In genomic region chr1:85090225-85090624, GRCh38 we compare ENCODE assay signal across 15 cellular contexts. TPM values are rescaled to one million over a fixed set of nuclear protein-coding genes. Genes with fewer than 3 reads are reported as not detected.
DNase-seq lines count a peak whose midpoint lies in the region; ATAC-seq and TF ChIP-seq lines count a peak whose summit lies in the region.
"Had no signal": no experiment of that assay in that cellular context is flagged by ENCODE, and none has a peak within 500 bp of the region (broad histone marks: within the 10 kb centered on the region; RNA-seq: fewer than 3 reads in every experiment).

No MANE protein-coding gene starts in this region.

- H2AFZ ChIP-seq in mesenchymal stem cell (ENCODE audit: low read depth, low read length), result no peak overlapping the region

- no peaks in the 10 kb centered on the region for H3K36me3 Mint-ChIP-seq in activated CD4-positive, alpha-beta T cell treated with anti-CD3 and anti-CD28 coated beads for 36 hours (ENCODE audit: low read depth)
- H3K36me3 Mint-ChIP-seq in activated CD4-positive, alpha-beta T cell treated with anti-CD3 and anti-CD28 coated beads, Interleukin-2, amount 10 ng/mL, durations not matched to agents 7 days and 5 days (ENCODE audit: low read depth), result peaks cover 2% of the 10 kb centered on the region
- peaks cover 6% of the 10 kb centered on the region for H3K36me3 Mint-ChIP-seq in T-helper 17 cell (ENCODE audit: low read depth)
- peaks cover 0 to 7% (median 0%) of the 10 kb centered on the region in 5 donors for H3K36me3 Mint-ChIP-seq in naive thymus-derived CD4-positive, alpha-beta T cell

- H3K9me3 ChIP-seq in heart left ventricle, result no peaks in the 10 kb centered on the region
- H3K9me3 ChIP-seq in T-helper 17 cell (ENCODE audit: control insufficient read depth, low read length, poor library complexity, severe bottlenecking), result no peaks in the 10 kb centered on the region
- no peaks in the 10 kb centered on the region for H3K9me3 ChIP-seq in naive thymus-derived CD4-positive, alpha-beta T cell (ENCODE audit: control insufficient read depth in 2 of 3, low read length in 3 of 3)
- H3K9me3 ChIP-seq in mesenchymal stem cell (ENCODE audit: control insufficient read depth, low read length), result no peaks in the 10 kb centered on the region
- H3K9me3 ChIP-seq: BLaER1 had no signal

- no peak overlapping the region for H2BK120ac ChIP-seq in mesenchymal stem cell (ENCODE audit: low read depth, low read length)

- no peak overlapping the region for H3K18ac ChIP-seq in mesenchymal stem cell (ENCODE audit: low read depth in 1 of 2, low read length in 2 of 2)

- H3K4me3 Mint-ChIP-seq in activated CD4-positive, alpha-beta T cell treated with anti-CD3 and anti-CD28 coated beads for 36 hours, result no peak overlapping the region
- H3K4me3 Mint-ChIP-seq in activated CD4-positive, alpha-beta T cell treated with anti-CD3 and anti-CD28 coated beads, Interleukin-2, amount 10 ng/mL, durations not matched to agents 7 days and 5 days, result no peak overlapping the region
- H3K4me3 Mint-ChIP-seq in T-helper 17 cell, result no peak overlapping the region
- no peak overlapping the region for H3K4me3 Mint-ChIP-seq in naive thymus-derived CD4-positive, alpha-beta T cell
- H3K4me3 Mint-ChIP-seq: HFFc6 had no signal

- no peak overlapping the region for H3K9ac ChIP-seq in mesenchymal stem cell (ENCODE audit: low read length)
- H3K9ac ChIP-seq: BLaER1 had no signal

- no peak overlapping the region for H4K91ac ChIP-seq in mesenchymal stem cell (ENCODE audit: low read length)

- H3K27me3 Mint-ChIP-seq in activated CD4-positive, alpha-beta T cell treated with anti-CD3 and anti-CD28 coated beads for 36 hours, result peaks cover 10% of the 10 kb centered on the region
- peaks cover 18% of the 10 kb centered on the region for H3K27me3 Mint-ChIP-seq in activated CD4-positive, alpha-beta T cell treated with anti-CD3 and anti-CD28 coated beads, Interleukin-2, amount 10 ng/mL, durations not matched to agents 7 days and 5 days
- H3K27me3 Mint-ChIP-seq in T-helper 17 cell, result peaks cover 35% of the 10 kb centered on the region
- peaks cover 0 to 37% (median 8%) of the 10 kb centered on the region in 5 donors for H3K27me3 Mint-ChIP-seq in naive thymus-derived CD4-positive, alpha-beta T cell

- H3K14ac ChIP-seq in mesenchymal stem cell (ENCODE audit: low read length in 2 of 2), result no peak overlapping the region

- H3K4ac ChIP-seq in mesenchymal stem cell (ENCODE audit: low read depth in 1 of 2, low read length in 2 of 2), result no peak overlapping the region

- TF ChIP-seq CTCF in heart left ventricle (IDR thresholded peaks at IDR 0.05), result no peak

- no peak overlapping the region for H2AK5ac ChIP-seq in mesenchymal stem cell (ENCODE audit: low read length, severe bottlenecking)

- DNase-seq in activated CD4-positive, alpha-beta T cell treated with anti-CD3 and anti-CD28 coated beads for 36 hours, result no peak
- no peak for DNase-seq in activated CD4-positive, alpha-beta T cell treated with anti-CD3 and anti-CD28 coated beads, Interleukin-2, amount 10 ng/mL, durations not matched to agents 7 days and 5 days
- DNase-seq in heart left ventricle (no peak), left ventricle myocardium superior (no peak), T-helper 17 cell (no peak), mesenchymal stem cell (no peak)
- peak in 4 of 9 donors; percentile 6 to 31 (median 18) for DNase-seq in naive thymus-derived CD4-positive, alpha-beta T cell
- no peak for DNase-seq in stimulated activated naive CD4-positive, alpha-beta T cell treated with Interleukin-2 at 50 U/mL for 16 hours (lab: John Stamatoyannopoulos, UW)
- DNase-seq: 8988T, AML-193, DND-41, GDM1, HCEC 1CT, HFFc6 had no signal

- H3K4me2 ChIP-seq in mesenchymal stem cell (ENCODE audit: low read length, poor library complexity, severe bottlenecking), result no peak overlapping the region
- H3K4me2 ChIP-seq: BLaER1 had no signal

- H2BK12ac ChIP-seq in mesenchymal stem cell (ENCODE audit: low read length in 2 of 2), result no peak overlapping the region

- no peak overlapping the region for H2BK15ac ChIP-seq in mesenchymal stem cell (ENCODE audit: low read depth, poor library complexity, severe bottlenecking)

- H3K36me3 ChIP-seq in heart left ventricle (no peaks in the 10 kb centered on the region), mesenchymal stem cell (ENCODE audit: control insufficient read depth in 1 of 2, insufficient read depth in 2 of 2, low read depth in 1 of 2, low read length in 2 of 2) (peaks cover 0 to 16% of the 10 kb centered on the region in 2 experiments)
- H3K36me3 ChIP-seq in naive thymus-derived CD4-positive, alpha-beta T cell (ENCODE audit: control insufficient read depth in 2 of 3, insufficient read depth in 3 of 3, low read length in 3 of 3), result no peaks in the 10 kb centered on the region
- H3K36me3 ChIP-seq: BLaER1 had no signal

- peaks cover 4% of the 10 kb centered on the region for H3K4me1 Mint-ChIP-seq in activated CD4-positive, alpha-beta T cell treated with anti-CD3 and anti-CD28 coated beads for 36 hours
- peaks cover 16% of the 10 kb centered on the region for H3K4me1 Mint-ChIP-seq in activated CD4-positive, alpha-beta T cell treated with anti-CD3 and anti-CD28 coated beads, Interleukin-2, amount 10 ng/mL, durations not matched to agents 7 days and 5 days
- peaks cover 8% of the 10 kb centered on the region for H3K4me1 Mint-ChIP-seq in T-helper 17 cell
- H3K4me1 Mint-ChIP-seq in naive thymus-derived CD4-positive, alpha-beta T cell, result peaks cover 2 to 12% (median 8%) of the 10 kb centered on the region in 7 donors

- POLR2A ChIA-PET in activated CD4-positive, alpha-beta T cell treated with anti-CD3 and anti-CD28 coated beads for 36 hours (lab: Charles Lee), result no interaction called here
- POLR2A ChIA-PET in activated CD4-positive, alpha-beta T cell treated with anti-CD3 and anti-CD28 coated beads, Interleukin-2, amount 10 ng/mL, durations not matched to agents 7 days and 5 days (lab: Charles Lee), result no interaction called here
- POLR2A ChIA-PET in naive thymus-derived CD4-positive, alpha-beta T cell (lab: Charles Lee), result no interaction called here

- H3K9me3 Mint-ChIP-seq in activated CD4-positive, alpha-beta T cell treated with anti-CD3 and anti-CD28 coated beads for 36 hours (ENCODE audit: low read depth), result no peaks in the 10 kb centered on the region
- H3K9me3 Mint-ChIP-seq in activated CD4-positive, alpha-beta T cell treated with anti-CD3 and anti-CD28 coated beads, Interleukin-2, amount 10 ng/mL, durations not matched to agents 7 days and 5 days, result no peaks in the 10 kb centered on the region
- H3K9me3 Mint-ChIP-seq in naive thymus-derived CD4-positive, alpha-beta T cell, result no peaks in the 10 kb centered on the region
- H3K9me3 Mint-ChIP-seq: HFFc6 had no signal

- H3K27ac Mint-ChIP-seq in activated CD4-positive, alpha-beta T cell treated with anti-CD3 and anti-CD28 coated beads for 36 hours, result no peak overlapping the region
- no peak overlapping the region for H3K27ac Mint-ChIP-seq in activated CD4-positive, alpha-beta T cell treated with anti-CD3 and anti-CD28 coated beads, Interleukin-2, amount 10 ng/mL, durations not matched to agents 7 days and 5 days
- H3K27ac Mint-ChIP-seq in T-helper 17 cell, result no peak overlapping the region
- no peak overlapping the region for H3K27ac Mint-ChIP-seq in naive thymus-derived CD4-positive, alpha-beta T cell
- H3K27ac Mint-ChIP-seq: HFFc6 had no signal

- no peak for TF ChIP-seq POLR2A in heart left ventricle (IDR thresholded peaks at IDR 0.05)

- no peak overlapping the region for H2BK5ac ChIP-seq in mesenchymal stem cell (ENCODE audit: low read depth, low read length, poor library complexity, severe bottlenecking)

- H3K79me1 ChIP-seq in mesenchymal stem cell (replicated peaks; ENCODE audit: low read length, poor library complexity, severe bottlenecking), result no peaks in the 10 kb centered on the region

- intact Hi-C loops in activated CD4-positive, alpha-beta T cell treated with anti-CD3 and anti-CD28 coated beads for 36 hours (cut with DNase I, micrococcal nuclease), result no loop called here
- intact Hi-C loops in heart left ventricle (cut with DNase I), result loop anchor here in 1 of 10 donors (10.0 kb wide), 1 partner anchor 145 kb away; no protein-coding TSS in a partner anchor
- intact Hi-C loops in left ventricle myocardium superior (cut with micrococcal nuclease), result no loop called here
- intact Hi-C loops in naive thymus-derived CD4-positive, alpha-beta T cell (cut with micrococcal nuclease), result loop anchor here in 1 of 2 donors (2.0 to 5.0 kb wide), 2 partner anchors 38 to 59 kb away; no protein-coding TSS in a partner anchor

- H3K4me3 ChIP-seq in heart left ventricle (no peak overlapping the region), mesenchymal stem cell (ENCODE audit: insufficient read depth in 1 of 2, low read depth in 1 of 2, low read length in 2 of 2) (no peak overlapping the region)
- no peak overlapping the region for H3K4me3 ChIP-seq in naive thymus-derived CD4-positive, alpha-beta T cell (ENCODE audit: low read length)
- H3K4me3 ChIP-seq: BLaER1 had no signal

- peaks cover 0 to 4% (median 0%) of the 10 kb centered on the region in 9 donors for H3K27me3 ChIP-seq in heart left ventricle
- no peaks in the 10 kb centered on the region for H3K27me3 ChIP-seq in naive thymus-derived CD4-positive, alpha-beta T cell (ENCODE audit: control insufficient read depth in 2 of 2, insufficient read depth in 2 of 2, low read length in 2 of 2)
- H3K27me3 ChIP-seq in mesenchymal stem cell (ENCODE audit: control insufficient read depth in 1 of 2, insufficient read depth in 1 of 2, low read length in 2 of 2), result peaks cover 0 to 3% of the 10 kb centered on the region in 2 experiments
- H3K27me3 ChIP-seq: BLaER1 had no signal

- H3K4me1 ChIP-seq in heart left ventricle (peaks cover 0 to 8% (median 0%) of the 10 kb centered on the region in 12 donors), mesenchymal stem cell (ENCODE audit: control insufficient read depth, insufficient read depth, low read depth, low read length) (no peaks in the 10 kb centered on the region)
- H3K4me1 ChIP-seq in naive thymus-derived CD4-positive, alpha-beta T cell (ENCODE audit: control insufficient read depth in 2 of 2, insufficient read depth in 2 of 2, low read length in 2 of 2), result peaks cover 0 to 6% of the 10 kb centered on the region in 2 donors

- H3K23ac ChIP-seq in mesenchymal stem cell (ENCODE audit: low read length in 2 of 2), result no peak overlapping the region

- CTCF ChIA-PET in activated CD4-positive, alpha-beta T cell treated with anti-CD3 and anti-CD28 coated beads for 36 hours (lab: Charles Lee), result no interaction called here
- CTCF ChIA-PET in activated CD4-positive, alpha-beta T cell treated with anti-CD3 and anti-CD28 coated beads, Interleukin-2, amount 10 ng/mL, durations not matched to agents 7 days and 5 days (lab: Charles Lee), result no interaction called here
- CTCF ChIA-PET in naive thymus-derived CD4-positive, alpha-beta T cell (lab: Charles Lee), result no interaction called here

- H3K27ac ChIP-seq in heart left ventricle, result no peak overlapping the region
- no peak overlapping the region for H3K27ac ChIP-seq in naive thymus-derived CD4-positive, alpha-beta T cell (ENCODE audit: low read depth, low read length)
- H3K27ac ChIP-seq in mesenchymal stem cell (ENCODE audit: low read length, poor library complexity, severe bottlenecking), result no peak overlapping the region
- H3K27ac ChIP-seq: BLaER1 had no signal

- H4K8ac ChIP-seq in mesenchymal stem cell (ENCODE audit: low read length), result no peak overlapping the region

- ATAC-seq in activated CD4-positive, alpha-beta T cell treated with anti-CD3 and anti-CD28 coated beads for 36 hours, result peak; percentile 42
- ATAC-seq in heart left ventricle (peak in 3 of 4 donors; percentile 58 to 62 (median 58)), left ventricle myocardium superior (no peak), T-helper 17 cell (peak; percentile 86)
- peak; percentile 70 for ATAC-seq in naive thymus-derived CD4-positive, alpha-beta T cell

- 57 to 70% (median 59%) methylated on average over 1 of the region's 1 CpG for WGBS in heart left ventricle, 4 donors
- WGBS in mesenchymal stem cell, result no CpG with 5 or more reads among the region's 1 CpG

RNA-seq across cellular contexts. Expression of gene MCOLN3, which starts 41.9 kb away (rescaled TPM):
- total RNA-seq in activated CD4-positive, alpha-beta T cell treated with anti-CD3 and anti-CD28 coated beads for 36 hours, result under 1 TPM; 0.16 to 0.23 TPM
- 1 to 10 TPM; 3.1 to 3.5 TPM for total RNA-seq in activated CD4-positive, alpha-beta T cell treated with anti-CD3 and anti-CD28 coated beads, Interleukin-2, amount 10 ng/mL, durations not matched to agents 7 days and 5 days
- 1 to 10 TPM in 1 of 9 donors, under 1 TPM in 6, not detected in 2; 0.16 to 1.4 (median 0.35) TPM for total RNA-seq in heart left ventricle
- 1 to 10 TPM in 1 of 2 donors, under 1 TPM in 1; 0.07 to 1.1 TPM for polyA plus RNA-seq in heart left ventricle
- total RNA-seq in left ventricle myocardium superior, result 0.72 TPM
- 1 to 10 TPM; 3.2 to 5.1 TPM for total RNA-seq in T-helper 17 cell
- 10 to 100 TPM in 1 of 5 experiments, under 1 TPM in 4; 0.77 to 11.1 (median 0.95) TPM for total RNA-seq in naive thymus-derived CD4-positive, alpha-beta T cell
- 1 to 10 TPM in 1 of 2 donors, under 1 TPM in 1; 0.43 to 1.5 TPM for polyA plus RNA-seq in naive thymus-derived CD4-positive, alpha-beta T cell
- polyA plus RNA-seq in mesenchymal stem cell (2013, experiment 1 of 2), result 0.30 TPM
- 0.27 TPM for polyA plus RNA-seq in mesenchymal stem cell (2013, experiment 2 of 2)
